Comparison of ENCODE assay signal across 25 cellular contexts in genomic region chr1:72804541-72804940, GRCh38.
DNase-seq lines count a peak whose midpoint lies in the region; ATAC-seq, FAIRE-seq and TF ChIP-seq lines count a peak whose summit lies in the region.
"Had no signal": no experiment of that assay in that cellular context is flagged by ENCODE, and none has a peak within 500 bp of the region (broad histone marks: within the 10 kb centered on the region; RNA-seq: fewer than 3 reads in every experiment).

No MANE protein-coding gene starts in this region.

- H3K9me3 ChIP-seq in A549 (no peaks in the 10 kb centered on the region), K562 (replicated peaks; ENCODE audit: control insufficient read depth, insufficient read depth, low read depth, low read length) (no peaks in the 10 kb centered on the region)
- H3K9me3 ChIP-seq: BE2C, BLaER1 had no signal

- H3K27ac ChIP-seq in A549 (no peak overlapping the region), K562 (ENCODE audit: extremely low read depth, low read depth, low read length) (no peak overlapping the region)
- H3K27ac ChIP-seq: BLaER1 had no signal

- in situ Hi-C loops in K562 (cut with MboI): no loop called here

- no peak for TF ChIP-seq CTCF in A549 (IDR thresholded peaks at IDR 0.05)
- TF ChIP-seq CTCF in K562 (IDR thresholded peaks at IDR 0.05 in 2 of 3, conservative IDR thresholded peaks at IDR 0.05 in 1 of 3; ENCODE audit: insufficient read depth in 2 of 3, low read depth in 1 of 3, low read length in 3 of 3): no peak

- CTCF ChIA-PET in A549 (lab: Yijun Ruan, JAX) (no interaction called here), K562 (lab: Yijun Ruan, JAX; ENCODE audit: low intra/inter-chr PET ratio) (no interaction called here)

- no TSS peak for BruUV-seq in K562 (replicated peaks; lab: Mats Ljungman, UMichigan)

- TF ChIP-seq EP300 in A549 (IDR thresholded peaks at IDR 0.05) (no peak), K562 (IDR thresholded peaks at IDR 0.05; ENCODE audit: low read length) (no peak)

- H3K4me2 ChIP-seq in A549 (no peak overlapping the region), K562 (ENCODE audit: insufficient read depth, low read length) (no peak overlapping the region)
- H3K4me2 ChIP-seq: BLaER1 had no signal

- no peak overlapping the region for H3K9ac ChIP-seq in K562 (ENCODE audit: insufficient read depth in 1 of 2, low read depth in 2 of 2, low read length in 2 of 2)
- H3K9ac ChIP-seq: BLaER1 had no signal

- H4K20me1 ChIP-seq in K562 (replicated peaks; ENCODE audit: control insufficient read depth, insufficient read depth, low read length): no peaks in the 10 kb centered on the region
- H4K20me1 ChIP-seq: BLaER1 had no signal

- no peak for TF ChIP-seq RAD21 in A549 (conservative IDR thresholded peaks at IDR 0.05 in 1 of 2, IDR thresholded peaks at IDR 0.05 in 1 of 2)
- TF ChIP-seq RAD21 in K562 (CRISPR knock-in tag; conservative IDR thresholded peaks at IDR 0.05 in 1 of 2, IDR thresholded peaks at IDR 0.05 in 1 of 2): no peak

- FAIRE-seq in A204.1 (lab: Jason Lieb, UNC) (peak; percentile 6), A549 (lab: Jason Lieb, UNC) (no peak), K562 (lab: Jason Lieb, UNC) (no peak)
- FAIRE-seq: GM12878, GM12892, GM18507 had no signal

- no peak overlapping the region for H3K4me3 ChIP-seq in A549
- no peak overlapping the region for H3K4me3 ChIP-seq in K562
- H3K4me3 ChIP-seq: BLaER1, GM12878 had no signal

- no peak overlapping the region for H2AFZ ChIP-seq in K562 (ENCODE audit: low read depth, low read length)

- no peaks in the 10 kb centered on the region for H3K79me2 ChIP-seq in K562 (ENCODE audit: control insufficient read depth, insufficient read depth, low read length)

- no peaks in the 10 kb centered on the region for H3K27me3 ChIP-seq in K562 (ENCODE audit: control insufficient read depth in 2 of 2, insufficient read depth in 2 of 2, low read length in 2 of 2)
- H3K27me3 ChIP-seq: BE2C, BLaER1 had no signal

- no peaks in the 10 kb centered on the region for H3K9me1 ChIP-seq in K562 (ENCODE audit: control insufficient read depth, insufficient read depth, low read length)

- no peaks in the 10 kb centered on the region for H3K36me3 ChIP-seq in K562 (ENCODE audit: control insufficient read depth, insufficient read depth, low read length)
- H3K36me3 ChIP-seq: BE2C, BLaER1 had no signal

- ATAC-seq in A549: no peak
- ATAC-seq in K562: no peak
- ATAC-seq in GM21526 (IDR thresholded peaks at IDR 0.05; ENCODE audit: low FRiP score, unreplicated experiment): no peak
- ATAC-seq: GM12878 had no signal

- DNase-seq in A549 (ENCODE audit: low read depth in 1 of 2, low spot score in 1 of 2) (no peak), K562 (ENCODE audit: extremely low read depth in 1 of 4, low spot score in 3 of 4) (no peak), erythroblast (lab: John Stamatoyannopoulos, UW) (no peak)
- no peak for DNase-seq in stimulated activated naive CD4-positive, alpha-beta T cell treated with Interleukin-2 at 50 U/mL for 16 hours (lab: John Stamatoyannopoulos, UW)
- DNase-seq: 8988T; ACHN; BE2C; C1 segment of cervical spinal cord; CD4-positive, alpha-beta memory T cell; CD4-positive, CD25-positive, alpha-beta regulatory T cell; CD8-positive, alpha-beta memory T cell; COR-L47; DMS 273 treated with DMSO at 0.1 percent for 48 hours; DMS153; DMS53; DMS79; DND-41; EL; GDM1 had no signal

- POLR2A ChIA-PET in A549 (lab: Yijun Ruan, JAX) (no interaction called here), K562 (lab: Yijun Ruan, JAX) (no interaction called here)

- intact Hi-C loops in K562 (cut with micrococcal nuclease): no loop called here

- TF ChIP-seq POLR2A in A549 (IDR thresholded peaks at IDR 0.05; ENCODE audit: low read length) (no peak), K562 (conservative IDR thresholded peaks at IDR 0.05) (no peak), erythroblast (IDR thresholded peaks at IDR 0.05; ENCODE audit: low read length) (no peak)

- H3K4me1 ChIP-seq in A549 (no peaks in the 10 kb centered on the region), K562 (replicated peaks in 1 of 2; ENCODE audit: control insufficient read depth in 2 of 2, insufficient read depth in 2 of 2, low read length in 2 of 2) (no peaks in the 10 kb centered on the region)
- H3K4me1 ChIP-seq: BE2C, BLaER1 had no signal

TF ChIP-seq in A549, 52 proteins besides CTCF, POLR2A, EP300 and RAD21:
- TF ChIP-seq MAZ (IDR thresholded peaks at IDR 0.05; ENCODE audit: borderline replicate concordance, low read depth, low read length) (no peak), MAFK (IDR thresholded peaks at IDR 0.05; ENCODE audit: partially characterized antibody) (peak; percentile 32)

TF ChIP-seq in K562, 482 proteins besides CTCF, POLR2A, EP300 and RAD21:
- TF ChIP-seq CEBPB (tag; IDR thresholded peaks at IDR 0.05) (no peak), C11orf30 (IDR thresholded peaks at IDR 0.05; ENCODE audit: low read depth) (peak; percentile 65), ZNF316 (IDR thresholded peaks at IDR 0.05) (peak; percentile 86), MAFF (IDR thresholded peaks at IDR 0.05; ENCODE audit: low read length) (peak; percentile 18; the same call in 1 of the 2 replicates), MAFK (IDR thresholded peaks at IDR 0.05; ENCODE audit: low read length) (peak; percentile 30; the same call in 1 of the 2 replicates)
